In the genomic region with DNA sequence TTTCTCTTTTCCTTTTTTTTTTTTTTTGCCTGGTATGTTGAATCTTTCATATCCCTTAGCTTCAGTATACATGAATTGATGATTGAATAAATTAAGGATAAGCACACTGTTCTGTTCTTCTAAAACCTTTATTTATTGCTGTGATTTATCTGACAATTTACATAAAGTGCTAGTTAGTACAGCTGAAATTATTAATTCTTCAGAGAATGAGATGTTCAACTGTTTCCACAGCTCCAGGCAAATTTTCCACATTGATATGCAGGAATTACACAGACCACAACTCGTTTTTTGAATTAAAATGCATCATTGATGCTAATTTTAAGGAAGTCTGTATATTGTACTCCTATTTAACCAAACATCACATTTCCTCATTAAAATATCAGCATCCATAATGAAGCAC, we compare ENCODE assay signal across 33 cellular contexts.
"Had no signal": no experiment of that assay in that cellular context is flagged by ENCODE, and none has a peak within 500 bp of the region (broad histone marks: within the 10 kb centered on the region; RNA-seq: fewer than 3 reads in every experiment).

No MANE protein-coding gene starts in this region.

- DNase-seq: Kasumi-1, MG63, MM.1S, MV-4-11, NCI-H1048, NCI-H1092, NCI-H1092 treated with DMSO at 0.1 percent for 48 hours, NCI-H1105, NCI-H1105 treated with DMSO at 0.1 percent for 48 hours, NCI-H1417, NCI-H1417 treated with DMSO at 0.1 percent for 48 hours, NCI-H1436, NCI-H1436 treated with DMSO at 0.1 percent for 48 hours, NCI-H146, NCI-H1694, NCI-H187, NCI-H187 treated with DMSO at 0.1 percent for 48 hours, NCI-H2029, NCI-H2029 treated with DMSO at 0.1 percent for 48 hours, NCI-H2081, NCI-H2081 treated with DMSO at 0.1 percent for 48 hours, NCI-H2107, NCI-H2171, NCI-H2171 treated with DMSO at 0.1 percent for 48 hours, NCI-H2227 treated with DMSO at 0.1 percent for 48 hours, NCI-H226, NCI-H345, NCI-H446, NCI-H446 treated with DMSO at 0.1 percent for 48 hours, NCI-H510A, NCI-H510A treated with DMSO at 0.1 percent for 48 hours, NCI-H524, NCI-H524 treated with DMSO at 0.1 percent for 48 hours had no signal

- H3K9me3 ChIP-seq: MG63 had no signal

- H3K36me3 ChIP-seq: MG63 had no signal

- H3K4me3 ChIP-seq: MG63 had no signal
